Comparison of ENCODE assay signal across 8 cellular contexts in genomic region chr17:5439446-5439764, GRCh38. TPM values are rescaled to one million over a fixed set of nuclear protein-coding genes. Genes with fewer than 3 reads are reported as not detected.
A peak's percentile ranks its signal among the peaks of the same experiment; 100 is the strongest.
DNase-seq lines count a peak whose midpoint lies in the region; ATAC-seq and TF ChIP-seq lines count a peak whose summit lies in the region.

No MANE protein-coding gene starts in this region.

- H3K9me3 Mint-ChIP-seq in natural killer cell: no peaks in the 10 kb centered on the region

- no CpG with 5 or more reads among the region's 1 CpG for WGBS in mammary epithelial cell (ENCODE audit: low coverage, missing lambda C conversion rate)

- TF ChIP-seq CTCF in AG10803 (conservative IDR thresholded peaks at IDR 0.05; ENCODE audit: low read length) (no peak), mammary epithelial cell (conservative IDR thresholded peaks at IDR 0.05 in 1 of 2, IDR thresholded peaks at IDR 0.05 in 1 of 2; ENCODE audit: extremely low read depth in 1 of 2, insufficient read depth in 1 of 2, low read depth in 1 of 2, low read length in 2 of 2) (no peak), natural killer cell (IDR thresholded peaks at IDR 0.05) (peak; percentile 62)

- intact Hi-C loops in mammary epithelial cell (cut with micrococcal nuclease): loop anchor here (1.0 to 2.0 kb wide), 5 partner anchors 17 to 243 kb away; no protein-coding TSS in a partner anchor
- intact Hi-C loops in natural killer cell (cut with micrococcal nuclease): loop anchor here (1.0 to 10.0 kb wide), 4 partner anchors 20 to 325 kb away; partner anchors contain the start of genes NUP88, USP6 and ZNF232

- H3K27ac Mint-ChIP-seq in natural killer cell: peak overlapping the region; percentile 81 to 92

- no TSS peak for BruUV-seq in mammary epithelial cell (replicated peaks; lab: Mats Ljungman, UMichigan)

- H3K4me1 Mint-ChIP-seq in natural killer cell: peaks cover 19 to 27% of the 10 kb centered on the region in 2 donors

- peak overlapping the region; percentile 81 for H3K4me3 Mint-ChIP-seq in natural killer cell

- H2AFZ ChIP-seq in mammary epithelial cell (ENCODE audit: low read depth, low read length): peak overlapping the region; percentile 70

- H3K27me3 ChIP-seq in HUES48 (ENCODE audit: control insufficient read depth, insufficient read depth, low read length) (no peaks in the 10 kb centered on the region), mammary epithelial cell (ENCODE audit: insufficient read depth, low read length) (no peaks in the 10 kb centered on the region)

- H3K4me2 ChIP-seq in mammary epithelial cell (ENCODE audit: insufficient read depth, low read depth, low read length): peak overlapping the region; percentile 59

- CTCF ChIA-PET in mammary epithelial cell (lab: Charles Lee; ENCODE audit: low non-redundant PET): interaction anchor here (0.7 to 1.0 kb wide), 6 partner anchors 16 to 142 kb away, joined by 3 to 13 read pairs (median 4); partner anchors contain the start of genes NUP88 and RPAIN

- no peak for DNase-seq in AG10803 (ENCODE audit: low read depth)
- DNase-seq in mammary epithelial cell: no peak
- no peak for DNase-seq in natural killer cell
- no peak for DNase-seq in iPS-NIHi11 (ENCODE audit: low spot score)
- no peak for DNase-seq in DMS 273 (lab: John Stamatoyannopoulos, UW; ENCODE audit: unreplicated experiment)
- no peak for DNase-seq in HuH-7.5 (ENCODE audit: low spot score)
- no peak for DNase-seq in ureter (ENCODE audit: low spot score)

- H3K36me3 ChIP-seq in HUES48 (ENCODE audit: control insufficient read depth, insufficient read depth, low read length) (peaks cover 65% of the 10 kb centered on the region), mammary epithelial cell (ENCODE audit: insufficient read depth, low read length) (peaks cover 27% of the 10 kb centered on the region)

- H3K9ac ChIP-seq in HUES48 (ENCODE audit: low read depth, low read length) (no peak overlapping the region), mammary epithelial cell (ENCODE audit: insufficient read depth, low read length) (no peak overlapping the region)

- H3K36me3 Mint-ChIP-seq in natural killer cell: no peaks in the 10 kb centered on the region

- H3K27ac ChIP-seq in HUES48 (ENCODE audit: low read depth, low read length): peak overlapping the region; percentile 66
- no peak overlapping the region for H3K27ac ChIP-seq in mammary epithelial cell (ENCODE audit: insufficient read depth, low read depth, low read length)

- H3K4me1 ChIP-seq in HUES48 (ENCODE audit: control insufficient read depth, insufficient read depth, low read length) (no peaks in the 10 kb centered on the region; the same call in 1 of the 2 replicates), mammary epithelial cell (ENCODE audit: insufficient read depth, low read length) (peaks cover 13% of the 10 kb centered on the region)

- H3K79me2 ChIP-seq in mammary epithelial cell (ENCODE audit: insufficient read depth, low read length): peaks cover 49% of the 10 kb centered on the region

- H4K20me1 ChIP-seq in mammary epithelial cell (ENCODE audit: insufficient read depth, low read length): no peaks in the 10 kb centered on the region

- peak overlapping the region; percentile 39 for H3K4me3 ChIP-seq in AG10803 (ENCODE audit: low read length)
- peak overlapping the region; percentile 98 for H3K4me3 ChIP-seq in HUES48 (ENCODE audit: low read depth, low read length)
- peak overlapping the region in 2 of 3 experiments; percentile 16 to 95 for H3K4me3 ChIP-seq in mammary epithelial cell (replicated peaks in 1 of 3; ENCODE audit: insufficient read depth in 1 of 3, low read depth in 2 of 3, low read length in 3 of 3)

- H3K9me3 ChIP-seq in HUES48 (ENCODE audit: control insufficient read depth, insufficient read depth, low read length): no peaks in the 10 kb centered on the region
- no peaks in the 10 kb centered on the region for H3K9me3 ChIP-seq in mammary epithelial cell (replicated peaks; ENCODE audit: insufficient read depth, low read length)

- in situ Hi-C loops in mammary epithelial cell (cut with MboI; ENCODE audit: low sequenced_read_pairs in 2 of 2): no loop called here

- dilution Hi-C loops in mammary epithelial cell (cut with HindIII; ENCODE audit: low sequenced_read_pairs): loop anchor here (5.0 kb wide), 1 partner anchor 77 kb away; no protein-coding TSS in a partner anchor

- no peaks in the 10 kb centered on the region for H3K27me3 Mint-ChIP-seq in natural killer cell (ENCODE audit: low read depth in 2 of 2)

- ATAC-seq in natural killer cell: no peak

RNA-seq across cellular contexts. Expression of gene C1QBP, which starts 0.5 kb away (rescaled TPM):
- total RNA-seq in mammary epithelial cell: 100 to 1,000 TPM; 152 to 221 TPM
- polyA plus RNA-seq in mammary epithelial cell: 275 TPM
- polyA minus RNA-seq in mammary epithelial cell: 184 TPM
- total RNA-seq in natural killer cell: 10 to 100 TPM; 38.1 to 40.8 (median 40.0) TPM
- total RNA-seq in ureter: 143 TPM

RNA-seq across cellular contexts. Expression of gene RPAIN, which starts 19.4 kb away (rescaled TPM):
- 10 to 100 TPM; 23.3 to 35.7 TPM for total RNA-seq in mammary epithelial cell
- 19.2 TPM for polyA plus RNA-seq in mammary epithelial cell
- polyA minus RNA-seq in mammary epithelial cell: 36.2 TPM
- 10 to 100 TPM; 61.8 to 87.7 (median 74.4) TPM for total RNA-seq in natural killer cell
- 41.7 TPM for total RNA-seq in ureter

RNA-seq across cellular contexts. Expression of gene NUP88, which starts 19.9 kb away (rescaled TPM):
- total RNA-seq in mammary epithelial cell (10 to 100 TPM; 50.8 to 71.4 TPM), natural killer cell (100 to 1,000 TPM; 112 to 136 (median 125) TPM), ureter (73.9 TPM)
- 75.0 TPM for polyA plus RNA-seq in mammary epithelial cell
- polyA minus RNA-seq in mammary epithelial cell: 127 TPM

RNA-seq across cellular contexts. Expression of gene DHX33, which starts 29.4 kb away (rescaled TPM):
- total RNA-seq in mammary epithelial cell (10 to 100 TPM; 17.8 to 30.5 TPM), natural killer cell (1 to 10 TPM; 5.5 to 8.8 (median 7.7) TPM), ureter (15.8 TPM)
- polyA plus RNA-seq in mammary epithelial cell: 22.1 TPM
- 31.1 TPM for polyA minus RNA-seq in mammary epithelial cell

RNA-seq across cellular contexts. Expression of gene DERL2, which starts 46.6 kb away (rescaled TPM):
- total RNA-seq in mammary epithelial cell (10 to 100 TPM; 25.8 to 64.5 TPM), natural killer cell (100 to 1,000 TPM in 1 of 3 donors, 10 to 100 TPM in 2; 86.0 to 105 (median 94.3) TPM), ureter (68.9 TPM)
- polyA plus RNA-seq in mammary epithelial cell: 49.1 TPM
- 21.6 TPM for polyA minus RNA-seq in mammary epithelial cell

Comparison
In these comparisons a context has a peak if more than half of its experiments do, and no peak if none do; other contexts are left out.
1. H3K4me3 ChIP-seq: peak in every context shown above with its lines; median percentile 98 in HUES48; 56 in mammary epithelial cell; 39 in AG10803.